ENCODE assay signal across 8 cellular contexts in genomic region chr9:76658510-76659231, GRCh38.
DNase-seq lines count a peak whose midpoint lies in the region; ATAC-seq and TF ChIP-seq lines count a peak whose summit lies in the region.

No MANE protein-coding gene starts in this region.

- DNase-seq in NCI-H1436 (lab: John Stamatoyannopoulos, UW) = peak; percentile 11
- DNase-seq in NCI-H1436 treated with DMSO at 0.1 percent for 48 hours (lab: John Stamatoyannopoulos, UW) = no peak
- DNase-seq in HuH-7 (ENCODE audit: low spot score) = peak; percentile 49
- DNase-seq in fibroblast of the conjunctiva (ENCODE audit: low read depth) = peak; percentile 72
- DNase-seq in retinal pigment epithelial cell (ENCODE audit: low read depth) = peak; percentile 31
- DNase-seq in stimulated activated naive CD4-positive, alpha-beta T cell treated with Interleukin-2 at 50 U/mL for 16 hours (lab: John Stamatoyannopoulos, UW) = no peak

- no peak overlapping the region for H3K4me3 ChIP-seq in retinal pigment epithelial cell (ENCODE audit: low read length)

- TF ChIP-seq CTCF in retinal pigment epithelial cell (conservative IDR thresholded peaks at IDR 0.05; ENCODE audit: low read depth, low read length) = peak; percentile 70

- peak; percentile 81 for ATAC-seq in GM21528 (IDR thresholded peaks at IDR 0.05; ENCODE audit: low FRiP score, unreplicated experiment)
- ATAC-seq in SK-N-SH treated with all-trans-retinoic acid at 6 μM for 48 hours = peak; percentile 74

TF ChIP-seq in SK-N-SH treated with all-trans-retinoic acid at 6 μM for 48 hours, 23 proteins besides CTCF, POLR2A, EP300 and RAD21:
- TF ChIP-seq ISL1 (CRISPR knock-in tag; IDR thresholded peaks at IDR 0.05) = no peak
TF ChIP-seq in SK-N-SH treated with all-trans-retinoic acid at 6 μM for 48 hours: peak in this region for 0.

Comparison
In these comparisons a context has a peak if more than half of its experiments do, and no peak if none do; other contexts are left out.
1. DNase-seq: peak in NCI-H1436 (single experiment), HuH-7 (single experiment), fibroblast of the conjunctiva (single experiment) and retinal pigment epithelial cell (single experiment); none in NCI-H1436 treated with DMSO at 0.1 percent for 48 hours (single experiment) and stimulated activated naive CD4-positive, alpha-beta T cell treated with Interleukin-2 at 50 U/mL for 16 hours (single experiment).